In the genomic region with DNA sequence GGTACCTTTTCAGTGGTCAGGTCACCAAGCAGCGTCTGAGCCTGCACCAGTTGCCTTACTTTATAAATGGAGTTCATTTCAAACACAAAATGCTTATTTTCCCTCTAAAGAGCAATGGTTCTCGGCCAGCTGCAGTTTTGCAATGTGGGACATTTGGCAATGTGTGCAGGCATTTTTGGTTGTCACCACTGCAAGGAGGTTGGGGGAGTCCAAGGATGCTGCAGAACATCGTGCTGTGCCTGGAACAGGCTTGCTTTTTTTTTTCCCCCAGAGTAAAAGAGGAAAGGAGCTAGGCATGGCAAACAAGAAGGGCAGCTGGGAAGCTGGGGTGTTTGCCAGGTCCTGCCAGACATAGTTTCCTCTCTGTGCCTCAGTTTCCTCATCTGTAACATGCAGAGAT, we compare ENCODE assay signal across 18 cellular contexts.
"Had no signal": no experiment of that assay in that cellular context is flagged by ENCODE, and none has a peak within 500 bp of the region (broad histone marks: within the 10 kb centered on the region; RNA-seq: fewer than 3 reads in every experiment).

No MANE protein-coding gene starts in this region.

- H3K27ac ChIP-seq: brain microvascular endothelial cell, lower lobe of right lung, right lobe of liver, testis, VCaP had no signal

- H3K36me3 ChIP-seq: brain microvascular endothelial cell, gastroesophageal sphincter, lower lobe of right lung, right lobe of liver had no signal

- H3K4me1 ChIP-seq: lower lobe of right lung, right lobe of liver, testis had no signal

- H3K27me3 ChIP-seq: brain microvascular endothelial cell, gastroesophageal sphincter, right lobe of liver, testis had no signal

- DNase-seq: activated CD4-positive, alpha-beta T cell treated with anti-CD3 and anti-CD28 coated beads for 4 hours; activated CD4-positive, alpha-beta T cell treated with anti-CD3 and anti-CD28 coated beads, Interleukin-2, amount 50 U/mL, for 4 hours; activated effector memory CD4-positive, alpha-beta T cell treated with Interleukin-2 at 50 U/mL for 16 hours; activated naive CD4-positive, alpha-beta T cell treated with anti-CD3 and anti-CD28 coated beads for 36 hours; activated naive CD8-positive, alpha-beta T cell treated with anti-CD3 and anti-CD28 coated beads for 36 hours; brain microvascular endothelial cell; kidney; left colon; lower lobe of right lung; mesenchymal stem cell; right lobe of liver; stimulated activated CD4-positive, alpha-beta T cell treated with anti-CD3 and anti-CD28 coated beads, Interleukin-2, amount 100 ng/mL, for 48 hours; stimulated activated naive CD4-positive, alpha-beta T cell treated with Interleukin-2 at 50 U/mL for 16 hours; SW 1271; T-helper 9 cell; testis had no signal

- H3K4me3 ChIP-seq: gastroesophageal sphincter, lower lobe of right lung, right lobe of liver, testis had no signal

- H3K9me3 ChIP-seq: gastroesophageal sphincter, lower lobe of right lung, right lobe of liver, testis had no signal
